In genomic region chr5:91436241-91436640, GRCh38 we compare ENCODE assay signal across 1 cellular context.
A peak's percentile ranks its signal among the peaks of the same experiment; 100 is the strongest.
TF ChIP-seq lines count a peak whose summit lies in the region.

No MANE protein-coding gene starts in this region.

TF ChIP-seq in HepG2, 621 proteins besides CTCF, POLR2A, EP300 and RAD21:
- TF ChIP-seq ZNF281 (CRISPR knock-in tag; IDR thresholded peaks at IDR 0.05; ENCODE audit: borderline replicate concordance): no peak
- no peak for TF ChIP-seq TAF1 (CRISPR knock-in tag; IDR thresholded peaks at IDR 0.05)
- TF ChIP-seq CEBPB (IDR thresholded peaks at IDR 0.05; ENCODE audit: borderline replicate concordance, low read depth, low read length): peak; percentile 28; the same call in 1 of the 2 replicates
- TF ChIP-seq SALL1 (CRISPR knock-in tag; IDR thresholded peaks at IDR 0.05): no peak
- no peak for TF ChIP-seq LCORL (IDR thresholded peaks at IDR 0.05)
- 0 out of 2 replicates have a peak, but pooled peaks have one; percentile 18 for TF ChIP-seq LCORL (CRISPR knock-in tag; IDR thresholded peaks at IDR 0.05)
- TF ChIP-seq ZNF761 (CRISPR knock-in tag; conservative IDR thresholded peaks at IDR 0.05): no peak
- no peak for TF ChIP-seq ZNF782 (CRISPR knock-in tag; IDR thresholded peaks at IDR 0.05; ENCODE audit: borderline replicate concordance)
